ENCODE assay signal across 8 cellular contexts in genomic region chr12:122888232-122888752, GRCh38. TPM values are rescaled to one million over a fixed set of nuclear protein-coding genes. Genes with fewer than 3 reads are reported as not detected.
DNase-seq lines count a peak whose midpoint lies in the region; ATAC-seq lines count a peak whose summit lies in the region.

No MANE protein-coding gene starts in this region.

- H3K9me3 ChIP-seq in iPS-18c (ENCODE audit: control insufficient read depth, insufficient read depth, low read length) (no peaks in the 10 kb centered on the region), skeletal muscle tissue (ENCODE audit: control insufficient read depth in 3 of 3, low read length in 3 of 3) (no peaks in the 10 kb centered on the region)

- DNase-seq in GF-D8 (lab: John Stamatoyannopoulos, UW) (peak; percentile 70), HT-29 (ENCODE audit: low spot score) (peak; percentile 97), RPMI8226 (peak; percentile 91), astrocyte of the hippocampus (ENCODE audit: low read depth, low spot score) (peak; percentile 89), NCI-H1694 (lab: John Stamatoyannopoulos, UW) (no peak)

- peak overlapping the region; percentile 4 to 35 (median 18) for H3K9ac ChIP-seq in skeletal muscle tissue (ENCODE audit: low read depth in 1 of 3, low read length in 3 of 3)

- no peaks in the 10 kb centered on the region for H3K36me3 ChIP-seq in skeletal muscle tissue (ENCODE audit: control insufficient read depth in 3 of 3, insufficient read depth in 3 of 3, low read length in 3 of 3)

- no peaks in the 10 kb centered on the region for H3K27me3 ChIP-seq in skeletal muscle tissue (ENCODE audit: control insufficient read depth in 3 of 3, insufficient read depth in 3 of 3, low read length in 3 of 3)

- ATAC-seq in GM19351 (IDR thresholded peaks at IDR 0.05; ENCODE audit: unreplicated experiment) = no peak

- H3K4me3 ChIP-seq in iPS-18c (ENCODE audit: insufficient read depth, low read depth, low read length) = peak overlapping the region; percentile 20; the same call in 1 of the 2 replicates
- H3K4me3 ChIP-seq in skeletal muscle tissue (ENCODE audit: low read length in 3 of 3) = peak overlapping the region; percentile 27 to 59 (median 50)

- H3K27ac ChIP-seq in skeletal muscle tissue (ENCODE audit: low read depth, low read length) = peak overlapping the region; percentile 71

- H3K4me1 ChIP-seq in skeletal muscle tissue (ENCODE audit: control insufficient read depth in 3 of 3, insufficient read depth in 3 of 3, low read length in 3 of 3) = peaks cover 39 to 49% (median 39%) of the 10 kb centered on the region in 3 donors

RNA-seq across cellular contexts. Expression of gene VPS37B, which starts 7.6 kb away (rescaled TPM):
- 103 and 111 TPM in 2 replicates for total RNA-seq in HT-29 (2014; rRNA removed; shearing (Covaris generic))
- 11.5 TPM for total RNA-seq in skeletal muscle tissue

RNA-seq across cellular contexts. Expression of gene HIP1R, which starts 53.0 kb away (rescaled TPM):
- 109 and 131 TPM in 2 replicates for total RNA-seq in HT-29 (2014; rRNA removed; shearing (Covaris generic))
- 6.3 TPM for total RNA-seq in skeletal muscle tissue

Comparison
In these comparisons a context has a peak if more than half of its experiments do, and no peak if none do; other contexts are left out.
1. RNA of gene HIP1R, which starts 53.0 kb away (total RNA-seq): 109 to 131 TPM in HT-29; 6.3 TPM in skeletal muscle tissue (single experiment); every median in the first group is over 10 times any median in the second.